Comparison of ENCODE assay signal across 22 cellular contexts in genomic region chr2:95311821-95312542, GRCh38. TPM values are rescaled to one million over a fixed set of nuclear protein-coding genes. Genes with fewer than 3 reads are reported as not detected.
"Had no signal": no experiment of that assay in that cellular context is flagged by ENCODE, and none has a peak within 500 bp of the region (broad histone marks: within the 10 kb centered on the region; RNA-seq: fewer than 3 reads in every experiment).

No MANE protein-coding gene starts in this region.

- DNase-seq: activated CD4-positive, alpha-beta memory T cell treated with anti-CD3 and anti-CD28 coated beads for 36 hours; activated CD4-positive, alpha-beta T cell treated with anti-CD3 and anti-CD28 coated beads, Interleukin-2, amount 10 ng/mL, durations not matched to agents 7 days and 5 days; activated CD4-positive, CD25-positive, alpha-beta regulatory T cell; activated CD8-positive, alpha-beta memory T cell treated with anti-CD3 and anti-CD28 coated beads for 24 hours; activated gamma-delta T cell; activated naive CD4-positive, alpha-beta T cell treated with anti-CD3 and anti-CD28 coated beads for 36 hours; activated T-cell treated with anti-CD3 and anti-CD28 coated beads, Interleukin-2, amount 50 U/mL, for 48 hours; brain microvascular endothelial cell; MG63; MV-4-11; NCI-H1092 treated with DMSO at 0.1 percent for 48 hours; NCI-H1417 treated with DMSO at 0.1 percent for 48 hours; NCI-H1694 treated with DMSO at 0.1 percent for 48 hours; NCI-H2029 treated with DMSO at 0.1 percent for 48 hours; NCI-H446; T-cell had no signal

- H3K27me3 ChIP-seq: brain microvascular endothelial cell, cardiac muscle cell, MG63 had no signal

- ATAC-seq: activated T-helper 17 cell treated with anti-CD3 and anti-CD28 coated beads, Interleukin-2, amount 50 U/mL, for 72 hours; T-cell had no signal

- FAIRE-seq: RCC 7860 had no signal

- H3K36me3 ChIP-seq: brain microvascular endothelial cell, cardiac muscle cell, MG63 had no signal

- H3K27ac ChIP-seq: brain microvascular endothelial cell, cardiac muscle cell, SK-N-MC, VCaP had no signal

- H3K9me3 ChIP-seq: MG63 had no signal

- H3K4me3 ChIP-seq: cardiac muscle cell, MG63, SK-N-MC had no signal

RNA-seq across cellular contexts. Expression of gene KCNIP3, which starts 14.8 kb away (rescaled TPM):
- total RNA-seq: activated CD4-positive, alpha-beta memory T cell treated with anti-CD3 and anti-CD28 coated beads for 36 hours; activated CD4-positive, alpha-beta T cell treated with anti-CD3 and anti-CD28 coated beads, Interleukin-2, amount 10 ng/mL, durations not matched to agents 7 days and 5 days; activated naive CD4-positive, alpha-beta T cell treated with anti-CD3 and anti-CD28 coated beads for 36 hours; activated T-helper 17 cell treated with anti-CD3 and anti-CD28 coated beads, Interleukin-2, amount 50 U/mL, for 72 hours; T-cell; T-helper 2 cell treated with Interferon-gamma antibody and Interleukin-4, amounts not matched to agents 100 ng/mL and 5 ng/mL, for 36 hours had no signal
